ENCODE assay signal across 8 cellular contexts in the genomic region with DNA sequence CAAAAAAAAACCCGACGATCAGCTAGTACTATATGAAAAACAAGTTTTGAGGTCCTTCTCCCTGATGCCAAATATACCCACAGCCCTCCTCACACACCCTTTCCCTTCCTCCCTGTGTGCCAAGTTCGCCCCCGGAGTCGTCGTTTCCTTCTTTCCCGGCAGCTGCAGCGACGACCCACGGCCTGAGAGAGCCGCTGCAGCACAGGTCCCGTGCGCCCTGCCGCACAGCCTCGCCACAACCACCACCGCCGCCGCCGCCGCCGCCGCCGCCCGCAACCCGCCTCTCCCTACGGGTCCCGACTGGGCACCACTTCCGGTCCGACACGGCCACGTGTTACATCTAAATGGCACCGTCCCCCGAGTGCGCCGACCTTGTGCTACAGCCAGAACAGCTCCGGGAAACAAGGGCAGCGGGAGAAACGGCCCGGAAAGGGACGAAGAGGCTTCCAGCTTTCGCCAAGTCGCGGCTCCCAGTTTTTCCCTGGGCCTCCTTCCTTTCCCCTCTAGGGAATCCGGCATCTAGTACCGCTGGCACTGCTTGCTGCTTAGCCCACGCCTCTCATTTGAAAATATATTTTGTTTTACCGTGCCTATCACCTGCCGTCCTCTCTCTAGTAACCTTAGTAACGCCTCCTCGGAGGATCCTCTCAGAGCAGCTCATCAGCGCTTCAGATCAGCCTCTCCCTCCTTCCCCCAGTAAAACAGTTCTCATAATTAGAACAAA. TPM values are rescaled to one million over a fixed set of nuclear protein-coding genes. Genes with fewer than 3 reads are reported as not detected.
DNase-seq lines count a peak whose midpoint lies in the region; ATAC-seq and TF ChIP-seq lines count a peak whose summit lies in the region.

A gene with protein sequence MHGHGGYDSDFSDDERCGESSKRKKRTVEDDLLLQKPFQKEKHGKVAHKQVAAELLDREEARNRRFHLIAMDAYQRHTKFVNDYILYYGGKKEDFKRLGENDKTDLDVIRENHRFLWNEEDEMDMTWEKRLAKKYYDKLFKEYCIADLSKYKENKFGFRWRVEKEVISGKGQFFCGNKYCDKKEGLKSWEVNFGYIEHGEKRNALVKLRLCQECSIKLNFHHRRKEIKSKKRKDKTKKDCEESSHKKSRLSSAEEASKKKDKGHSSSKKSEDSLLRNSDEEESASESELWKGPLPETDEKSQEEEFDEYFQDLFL (minus strand): TSS at position 315 of the 724 bp plus-strand sequence. CDS start 2,486 bp downstream, outside the sequence.

- TF ChIP-seq CTCF in GM12873 (IDR thresholded peaks at IDR 0.05; ENCODE audit: insufficient read depth, low read depth, low read length, missing control alignments) (peak; percentile 46), SU-DHL-6 (IDR thresholded peaks at IDR 0.05; ENCODE audit: insufficient read depth, low read length, poor library complexity, severe bottlenecking) (no peak), heart right ventricle (IDR thresholded peaks at IDR 0.05) (peak in 7 of 9 donors; percentile 11 to 66 (median 51)), type B pancreatic cell (conservative IDR thresholded peaks at IDR 0.05) (peak; percentile 71)

- no peaks in the 10 kb centered on the region for H4K20me1 ChIP-seq in SU-DHL-6 (ENCODE audit: low read depth, low read length)

- no peaks in the 10 kb centered on the region for H3K9me3 ChIP-seq in SU-DHL-6 (ENCODE audit: insufficient read depth, low read length)
- H3K9me3 ChIP-seq in adipocyte (ENCODE audit: control insufficient read depth, low read length): no peaks in the 10 kb centered on the region
- H3K9me3 ChIP-seq in heart right ventricle: no peaks in the 10 kb centered on the region

- ATAC-seq in HG02642 (IDR thresholded peaks at IDR 0.05; ENCODE audit: poor library complexity, unreplicated experiment) (peak; percentile 89), heart right ventricle (peak; percentile 98 to 100 (median 98))

- H3K9ac ChIP-seq in SU-DHL-6 (ENCODE audit: low read length) (peak within 1 kb of the TSS; percentile 71), adipocyte (ENCODE audit: low read length) (peak within 1 kb of the TSS; percentile 97)

- DNase-seq in NCI-H1105 treated with DMSO at 0.1 percent for 48 hours (lab: John Stamatoyannopoulos, UW) (peak; percentile 76), adipocyte (ENCODE audit: low read depth) (peak; percentile 97), heart right ventricle (peak; percentile 92 to 93), pons (ENCODE audit: low spot score) (peak; percentile 87), type B pancreatic cell (ENCODE audit: extremely low spot score, unreplicated experiment) (peak; percentile 96)

- H3K79me2 ChIP-seq in SU-DHL-6 (ENCODE audit: insufficient read depth, low read length): peaks cover 5% of the 10 kb centered on the region; the same call in 1 of the 2 replicates

- intact Hi-C loops in heart right ventricle (cut with DNase I): loop anchor here in 5 of 10 donors (5.0 to 10.0 kb wide), 2 partner anchors 112 to 115 kb away; no protein-coding TSS in a partner anchor

- peaks cover 2% of the 10 kb centered on the region for H3K36me3 Mint-ChIP-seq in type B pancreatic cell

- peaks cover 23% of the 10 kb centered on the region; the same call in 1 of the 2 replicates for H3K36me3 ChIP-seq in SU-DHL-6 (ENCODE audit: low read length)
- H3K36me3 ChIP-seq in adipocyte (ENCODE audit: control insufficient read depth, insufficient read depth, low read length, severe bottlenecking): peaks cover 22% of the 10 kb centered on the region
- peaks cover 0 to 27% (median 19%) of the 10 kb centered on the region in 9 donors for H3K36me3 ChIP-seq in heart right ventricle

- H3K27me3 ChIP-seq in SU-DHL-6 (ENCODE audit: low read length): no peaks in the 10 kb centered on the region
- H3K27me3 ChIP-seq in adipocyte (replicated peaks; ENCODE audit: control insufficient read depth, insufficient read depth, low read length): no peaks in the 10 kb centered on the region
- no peaks in the 10 kb centered on the region for H3K27me3 ChIP-seq in heart right ventricle

- H3K4me2 ChIP-seq in SU-DHL-6 (ENCODE audit: low read depth, low read length, poor library complexity, severe bottlenecking): peak within 1 kb of the TSS; percentile 94

- H3F3A ChIP-seq in SU-DHL-6 (ENCODE audit: insufficient read depth): peaks cover 9% of the 10 kb centered on the region; the same call in 1 of the 2 replicates

- H2AFZ ChIP-seq in SU-DHL-6 (ENCODE audit: low read depth, low read length, severe bottlenecking): peak within 1 kb of the TSS; percentile 99

- H3K4me3 ChIP-seq in SU-DHL-6 (ENCODE audit: insufficient read depth, low read length, poor library complexity, severe bottlenecking): peak within 1 kb of the TSS; percentile 87
- peak within 1 kb of the TSS; percentile 97 for H3K4me3 ChIP-seq in adipocyte (ENCODE audit: low read length)
- H3K4me3 ChIP-seq in heart right ventricle: peak within 1 kb of the TSS; percentile 49 to 93 (median 70)

- H3K4me1 Mint-ChIP-seq in type B pancreatic cell (ENCODE audit: unreplicated experiment): peaks cover 12% of the 10 kb centered on the region

- H3K4me1 ChIP-seq in adipocyte (ENCODE audit: control insufficient read depth, insufficient read depth, low read length) (peaks cover 6% of the 10 kb centered on the region), heart right ventricle (peaks cover 0 to 27% (median 15%) of the 10 kb centered on the region in 9 donors)

- WGBS in heart right ventricle, 2 donors: 0% methylated on average over 51 of the region's 51 CpGs

- H3K9me3 Mint-ChIP-seq in type B pancreatic cell: no peaks in the 10 kb centered on the region

- H3K9me2 ChIP-seq in SU-DHL-6 (replicated peaks; ENCODE audit: insufficient read depth, low read length): no peaks in the 10 kb centered on the region

- peaks cover 3% of the 10 kb centered on the region for H3K27me3 Mint-ChIP-seq in type B pancreatic cell

- H3K4me3 Mint-ChIP-seq in type B pancreatic cell: no peak within 1 kb of the TSS

- peak within 1 kb of the TSS; percentile 44 for H3K27ac ChIP-seq in SU-DHL-6 (ENCODE audit: low read depth, low read length)
- peak within 1 kb of the TSS; percentile 42 to 95 (median 85) for H3K27ac ChIP-seq in heart right ventricle

- H3K27ac Mint-ChIP-seq in type B pancreatic cell: no peak within 1 kb of the TSS

RNA-seq across cellular contexts. Expression of the gene that starts here (rescaled TPM):
- total RNA-seq in heart right ventricle (10 to 100 TPM in 7 of 10 donors, 1 to 10 TPM in 3; 7.7 to 24.5 (median 15.5) TPM), type B pancreatic cell (ENCODE audit: low replicate concordance) (11.8 and 15.1 TPM in 2 replicates)
- polyA plus RNA-seq in heart right ventricle: 10 to 100 TPM in 1 of 2 donors, 1 to 10 TPM in 1; 8.2 to 23.7 TPM

Comparison
In these comparisons a context has a peak if more than half of its experiments do, and no peak if none do; other contexts are left out.
1. Peak in every context shown above with its lines: DNase-seq, ATAC-seq, H3K4me3 ChIP-seq and H3K27ac ChIP-seq.